ENCODE assay signal across 15 cellular contexts in genomic region chr1:13703558-13704485, GRCh38. TPM values are rescaled to one million over a fixed set of nuclear protein-coding genes. Genes with fewer than 3 reads are reported as not detected.
DNase-seq lines count a peak whose midpoint lies in the region; ATAC-seq, FAIRE-seq and TF ChIP-seq lines count a peak whose summit lies in the region.
"Had no signal": no experiment of that assay in that cellular context is flagged by ENCODE, and none has a peak within 500 bp of the region (broad histone marks: within the 10 kb centered on the region; RNA-seq: fewer than 3 reads in every experiment).

No MANE protein-coding gene starts in this region.

- H3K9me3 ChIP-seq in BLaER1 treated with 17β-estradiol and CSF1 and Interleukin-3, amounts not matched to agents 10 nM and 100 nM (replicated peaks in 1 of 11): peaks cover 0 to 7% (median 0%) of the 10 kb centered on the region in 11 experiments; a peak in 8 of 22 replicates
- H3K9me3 ChIP-seq in heart left ventricle: no peaks in the 10 kb centered on the region
- H3K9me3 ChIP-seq: vagina had no signal

- TF ChIP-seq POLR2A in GM12892 (IDR thresholded peaks at IDR 0.05; ENCODE audit: low read depth, low read length): no peak
- no peak for TF ChIP-seq POLR2A in heart left ventricle (IDR thresholded peaks at IDR 0.05)

- DNase-seq in GM12892 (ENCODE audit: insufficient read length): no peak
- DNase-seq in activated CD8-positive, alpha-beta T cell treated with anti-CD3 and anti-CD28 coated beads for 36 hours: no peak
- no peak for DNase-seq in mesothelial cell of epicardium (ENCODE audit: low spot score in 2 of 2, unreplicated experiment in 2 of 2)
- DNase-seq in SK-N-DZ (ENCODE audit: low spot score): no peak
- no peak for DNase-seq in NCI-H2227 treated with DMSO at 0.1 percent for 48 hours (lab: John Stamatoyannopoulos, UW)
- no peak for DNase-seq in heart left ventricle
- DNase-seq in activated CD4-positive, alpha-beta T cell treated with anti-CD3 and anti-CD28 coated beads, Interleukin-2, amount 10 ng/mL, durations not matched to agents 7 days and 5 days: no peak
- DNase-seq: activated gamma-delta T cell, NCI-H345, OCI-M1 had no signal

- H4K20me1 ChIP-seq in BLaER1 treated with 17β-estradiol and CSF1 and Interleukin-3, amounts not matched to agents 10 nM and 100 nM: peaks cover 0 to 34% (median 4%) of the 10 kb centered on the region in 11 experiments; a peak in 6 of 22 replicates

- H3K36me3 Mint-ChIP-seq in activated CD8-positive, alpha-beta T cell treated with anti-CD3 and anti-CD28 coated beads for 36 hours (ENCODE audit: low read depth): peaks cover 30% of the 10 kb centered on the region
- H3K36me3 Mint-ChIP-seq in mesothelial cell of epicardium: peaks cover 5% of the 10 kb centered on the region
- peaks cover 17% of the 10 kb centered on the region for H3K36me3 Mint-ChIP-seq in activated CD4-positive, alpha-beta T cell treated with anti-CD3 and anti-CD28 coated beads, Interleukin-2, amount 10 ng/mL, durations not matched to agents 7 days and 5 days (ENCODE audit: low read depth)

- CTCF ChIA-PET in activated CD8-positive, alpha-beta T cell treated with anti-CD3 and anti-CD28 coated beads for 36 hours (lab: Charles Lee): interaction anchor here (1.2 to 1.9 kb wide), 9 partner anchors 9 to 46 kb away, joined by 3 to 16 read pairs (median 6); no protein-coding TSS in a partner anchor
- CTCF ChIA-PET in activated CD4-positive, alpha-beta T cell treated with anti-CD3 and anti-CD28 coated beads, Interleukin-2, amount 10 ng/mL, durations not matched to agents 7 days and 5 days (lab: Charles Lee): interaction anchor here (1.0 to 1.1 kb wide), 2 partner anchors 41 to 45 kb away, joined by 3 to 5 read pairs; no protein-coding TSS in a partner anchor

- peaks cover 0 to 12% (median 0%) of the 10 kb centered on the region in 11 experiments; a peak in 4 of 22 replicates for H3K36me3 ChIP-seq in BLaER1 treated with 17β-estradiol and CSF1 and Interleukin-3, amounts not matched to agents 10 nM and 100 nM
- H3K36me3 ChIP-seq in heart left ventricle: no peaks in the 10 kb centered on the region
- H3K36me3 ChIP-seq: HAP-1, vagina had no signal

- no peaks in the 10 kb centered on the region for H3K27me3 ChIP-seq in BLaER1 treated with 17β-estradiol and CSF1 and Interleukin-3, amounts not matched to agents 10 nM and 100 nM
- H3K27me3 ChIP-seq in heart left ventricle: no peaks in the 10 kb centered on the region
- H3K27me3 ChIP-seq: vagina had no signal

- no peak for ATAC-seq in activated CD8-positive, alpha-beta T cell treated with anti-CD3 and anti-CD28 coated beads for 36 hours
- no peak for ATAC-seq in heart left ventricle

- H3K4me3 Mint-ChIP-seq in activated CD8-positive, alpha-beta T cell treated with anti-CD3 and anti-CD28 coated beads for 36 hours: peak overlapping the region; percentile 95
- no peak overlapping the region for H3K4me3 Mint-ChIP-seq in mesothelial cell of epicardium
- no peak overlapping the region for H3K4me3 Mint-ChIP-seq in activated CD4-positive, alpha-beta T cell treated with anti-CD3 and anti-CD28 coated beads, Interleukin-2, amount 10 ng/mL, durations not matched to agents 7 days and 5 days
- H3K4me3 Mint-ChIP-seq: CD14-positive monocyte had no signal

- H3K27me3 Mint-ChIP-seq in activated CD8-positive, alpha-beta T cell treated with anti-CD3 and anti-CD28 coated beads for 36 hours: no peaks in the 10 kb centered on the region
- H3K27me3 Mint-ChIP-seq in mesothelial cell of epicardium (ENCODE audit: low read depth): no peaks in the 10 kb centered on the region
- H3K27me3 Mint-ChIP-seq in activated CD4-positive, alpha-beta T cell treated with anti-CD3 and anti-CD28 coated beads, Interleukin-2, amount 10 ng/mL, durations not matched to agents 7 days and 5 days: no peaks in the 10 kb centered on the region

- H3K27ac ChIP-seq in BLaER1 treated with 17β-estradiol and CSF1 and Interleukin-3, amounts not matched to agents 10 nM and 100 nM: peak overlapping the region in 2 of 11 experiments; percentile 95 to 96; a peak in 3 of 22 replicates
- H3K27ac ChIP-seq in heart left ventricle: no peak overlapping the region
- H3K27ac ChIP-seq: vagina had no signal

- H3K9me3 Mint-ChIP-seq in activated CD8-positive, alpha-beta T cell treated with anti-CD3 and anti-CD28 coated beads for 36 hours: peaks cover 3% of the 10 kb centered on the region
- peaks cover 5% of the 10 kb centered on the region for H3K9me3 Mint-ChIP-seq in mesothelial cell of epicardium
- H3K9me3 Mint-ChIP-seq in activated CD4-positive, alpha-beta T cell treated with anti-CD3 and anti-CD28 coated beads, Interleukin-2, amount 10 ng/mL, durations not matched to agents 7 days and 5 days: peaks cover 4% of the 10 kb centered on the region

- peaks cover 38 to 72% (median 50%) of the 10 kb centered on the region in 10 experiments for H3K4me1 ChIP-seq in BLaER1 treated with 17β-estradiol and CSF1 and Interleukin-3, amounts not matched to agents 10 nM and 100 nM
- H3K4me1 ChIP-seq in heart left ventricle: peaks cover 0 to 25% (median 8%) of the 10 kb centered on the region in 12 donors

- no peak overlapping the region for H3K4me3 ChIP-seq in BLaER1 treated with 17β-estradiol and CSF1 and Interleukin-3, amounts not matched to agents 10 nM and 100 nM
- H3K4me3 ChIP-seq in heart left ventricle: no peak overlapping the region
- H3K4me3 ChIP-seq: HAP-1, vagina had no signal

- intact Hi-C loops in activated CD8-positive, alpha-beta T cell treated with anti-CD3 and anti-CD28 coated beads for 36 hours (cut with micrococcal nuclease): loop anchor here (2.0 to 10.0 kb wide), 2 partner anchors 27 to 51 kb away; no protein-coding TSS in a partner anchor
- intact Hi-C loops in heart left ventricle (cut with DNase I): loop anchor here in 3 of 10 donors (5.0 to 10.0 kb wide), 2 partner anchors 43 to 51 kb away; no protein-coding TSS in a partner anchor

- POLR2A ChIA-PET in activated CD8-positive, alpha-beta T cell treated with anti-CD3 and anti-CD28 coated beads for 36 hours (lab: Charles Lee): interaction anchor here (0.7 to 2.0 kb wide), 3 partner anchors 22 to 28 kb away, joined by 3 to 12 read pairs (median 5); no protein-coding TSS in a partner anchor
- POLR2A ChIA-PET in activated CD4-positive, alpha-beta T cell treated with anti-CD3 and anti-CD28 coated beads, Interleukin-2, amount 10 ng/mL, durations not matched to agents 7 days and 5 days (lab: Charles Lee): no interaction called here

- TF ChIP-seq CTCF in activated CD8-positive, alpha-beta T cell treated with anti-CD3 and anti-CD28 coated beads for 36 hours (IDR thresholded peaks at IDR 0.05): peak; percentile 26
- TF ChIP-seq CTCF in mesothelial cell of epicardium (IDR thresholded peaks at IDR 0.05; ENCODE audit: unreplicated experiment) (peak; percentile 30), heart left ventricle (IDR thresholded peaks at IDR 0.05) (no peak)

- H3K9ac ChIP-seq in BLaER1 treated with 17β-estradiol and CSF1 and Interleukin-3, amounts not matched to agents 10 nM and 100 nM: no peak overlapping the region

- H3K4me2 ChIP-seq in BLaER1 treated with 17β-estradiol and CSF1 and Interleukin-3, amounts not matched to agents 10 nM and 100 nM: peak overlapping the region in 8 of 11 experiments; percentile 62 to 94 (median 84); a peak in 13 of 22 replicates

- H3K27ac Mint-ChIP-seq in activated CD8-positive, alpha-beta T cell treated with anti-CD3 and anti-CD28 coated beads for 36 hours: peak overlapping the region; percentile 91
- H3K27ac Mint-ChIP-seq in mesothelial cell of epicardium: no peak overlapping the region
- no peak overlapping the region for H3K27ac Mint-ChIP-seq in activated CD4-positive, alpha-beta T cell treated with anti-CD3 and anti-CD28 coated beads, Interleukin-2, amount 10 ng/mL, durations not matched to agents 7 days and 5 days

- 89% methylated on average over 9 of the region's 9 CpGs for WGBS in heart left ventricle, 4 donors

- H3K4me1 Mint-ChIP-seq in activated CD8-positive, alpha-beta T cell treated with anti-CD3 and anti-CD28 coated beads for 36 hours (ENCODE audit: low read depth): peaks cover 69% of the 10 kb centered on the region
- H3K4me1 Mint-ChIP-seq in mesothelial cell of epicardium: peaks cover 58% of the 10 kb centered on the region
- H3K4me1 Mint-ChIP-seq in activated CD4-positive, alpha-beta T cell treated with anti-CD3 and anti-CD28 coated beads, Interleukin-2, amount 10 ng/mL, durations not matched to agents 7 days and 5 days: peaks cover 63% of the 10 kb centered on the region

- peak; percentile 36 for FAIRE-seq in GM12892 (lab: Jason Lieb, UNC)
- FAIRE-seq: G401.6 had no signal

RNA-seq across cellular contexts. Expression of gene PRDM2, which starts 3.8 kb away (rescaled TPM):
- 34.2 TPM for polyA plus RNA-seq in GM12892 (2012; ENCODE audit: missing spikeins)
- total RNA-seq in activated CD8-positive, alpha-beta T cell treated with anti-CD3 and anti-CD28 coated beads for 36 hours: 10 to 100 TPM; 41.2 to 43.6 TPM
- total RNA-seq in mesothelial cell of epicardium (59.2 to 61.6 TPM (median 61.3 TPM) in 3 replicates), heart left ventricle (10 to 100 TPM; 22.8 to 52.7 (median 38.8) TPM)
- polyA plus RNA-seq in SK-N-DZ (2014; cell fraction: cytosol; rRNA removed): 4.3 and 7.3 TPM in 2 replicates
- 4.6 and 10.9 TPM in 2 replicates for polyA plus RNA-seq in SK-N-DZ (2014; cell fraction: nucleus; rRNA removed)
- polyA plus RNA-seq in heart left ventricle: 10 to 100 TPM; 16.1 to 19.3 TPM
- 10 to 100 TPM; 57.7 to 63.1 TPM for total RNA-seq in activated CD4-positive, alpha-beta T cell treated with anti-CD3 and anti-CD28 coated beads, Interleukin-2, amount 10 ng/mL, durations not matched to agents 7 days and 5 days

Comparison
In these comparisons a context has a peak if more than half of its experiments do, and no peak if none do; other contexts are left out.
1. CTCF ChIP-seq: peak in activated CD8-positive, alpha-beta T cell treated with anti-CD3 and anti-CD28 coated beads for 36 hours (single experiment) and mesothelial cell of epicardium (single experiment); none in heart left ventricle (0 of 12).